ENCODE assay signal across 9 cellular contexts in the genomic region with DNA sequence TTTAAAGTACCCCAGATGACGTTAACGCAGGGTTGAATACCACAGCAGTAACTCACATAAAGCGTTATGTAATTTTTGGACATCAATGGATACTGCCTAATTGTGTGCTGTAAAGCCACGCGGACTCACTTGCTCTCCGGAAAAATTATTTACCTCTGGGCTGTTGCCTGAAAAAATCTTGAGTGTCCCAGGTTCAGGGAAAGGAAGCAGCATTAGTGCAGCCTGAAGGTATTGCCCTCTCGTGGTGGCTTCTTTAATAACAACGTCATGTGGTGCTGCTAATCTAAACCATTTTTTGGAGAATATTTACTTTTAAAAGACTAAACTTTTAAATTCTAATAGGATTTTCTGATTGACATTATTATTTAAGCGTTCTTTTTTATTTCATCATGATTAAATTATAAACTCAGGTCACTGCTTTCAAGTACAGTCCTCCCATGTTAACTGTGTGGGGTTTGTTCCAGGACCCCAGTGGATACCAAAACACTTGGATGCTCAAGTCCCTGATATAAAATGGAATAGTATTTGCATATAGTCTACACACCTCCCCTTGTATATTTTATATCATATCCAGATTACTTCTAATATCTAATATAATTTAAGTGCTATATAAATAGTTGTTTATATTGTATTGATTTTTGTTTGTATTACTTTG.
DNase-seq lines count a peak whose midpoint lies in the region; TF ChIP-seq lines count a peak whose summit lies in the region.
"Had no signal": no experiment of that assay in that cellular context is flagged by ENCODE, and none has a peak within 500 bp of the region (broad histone marks: within the 10 kb centered on the region; RNA-seq: fewer than 3 reads in every experiment).

No MANE protein-coding gene starts in this region.

- DNase-seq in NCI-H748 (lab: John Stamatoyannopoulos, UW; ENCODE audit: unreplicated experiment) = peak; percentile 3
- DNase-seq in NCI-H748 treated with DMSO at 0.1 percent for 48 hours (lab: John Stamatoyannopoulos, UW) = no peak
- DNase-seq in epithelial cell of esophagus (ENCODE audit: low read depth) = peak; percentile 16
- DNase-seq in smooth muscle cell (lab: John Stamatoyannopoulos, UW; ENCODE audit: unreplicated experiment) = no peak
- DNase-seq in glomerular visceral epithelial cell (ENCODE audit: extremely low spot score) = no peak
- DNase-seq in middle frontal gyrus (ENCODE audit: extremely low spot score, low spot score) = no peak
- DNase-seq in T-helper 1 cell = no peak

- H3K79me2 ChIP-seq in OCI-LY1 (ENCODE audit: insufficient read depth, low read length) = no peaks in the 10 kb centered on the region
- H3K79me2 ChIP-seq in smooth muscle cell (ENCODE audit: low read depth) = no peaks in the 10 kb centered on the region

- H3K9me3 ChIP-seq in OCI-LY1 (ENCODE audit: low read length) (no peaks in the 10 kb centered on the region), smooth muscle cell (replicated peaks; ENCODE audit: low read depth) (no peaks in the 10 kb centered on the region)
- H3K9me3 ChIP-seq: gastroesophageal sphincter had no signal

- TF ChIP-seq CTCF in OCI-LY1 (IDR thresholded peaks at IDR 0.05; ENCODE audit: low read length) (peak; percentile 40), epithelial cell of esophagus (IDR thresholded peaks at IDR 0.05; ENCODE audit: insufficient read depth, low read depth, low read length, missing control alignments) (peak; percentile 42), smooth muscle cell (IDR thresholded peaks at IDR 0.05; ENCODE audit: borderline replicate concordance, insufficient read depth, poor library complexity, severe bottlenecking) (peak; percentile 66)

- H3K4me2 ChIP-seq in OCI-LY1 (ENCODE audit: low read length) = no peak overlapping the region
- no peak overlapping the region for H3K4me2 ChIP-seq in smooth muscle cell

- H3K9me2 ChIP-seq in OCI-LY1 (ENCODE audit: low read depth, low read length) = no peaks in the 10 kb centered on the region

- H2AFZ ChIP-seq in OCI-LY1 (ENCODE audit: low read length) = no peak overlapping the region
- no peak overlapping the region for H2AFZ ChIP-seq in smooth muscle cell (ENCODE audit: low read depth)

- no peaks in the 10 kb centered on the region for H4K20me1 ChIP-seq in OCI-LY1 (ENCODE audit: insufficient read depth, low read length)
- no peaks in the 10 kb centered on the region for H4K20me1 ChIP-seq in smooth muscle cell (ENCODE audit: low read depth)

- H3K27ac ChIP-seq in OCI-LY1 (ENCODE audit: low read depth, low read length, poor library complexity, severe bottlenecking) (no peak overlapping the region), smooth muscle cell (ENCODE audit: low read depth) (no peak overlapping the region)
- H3K27ac ChIP-seq: gastroesophageal sphincter had no signal

- H3K4me3 ChIP-seq in OCI-LY1 (ENCODE audit: low read depth, low read length, poor library complexity, severe bottlenecking) (no peak overlapping the region), epithelial cell of esophagus (ENCODE audit: low read length) (no peak overlapping the region), smooth muscle cell (peak overlapping the region; percentile 21)
- H3K4me3 ChIP-seq: gastroesophageal sphincter had no signal

- WGBS in smooth muscle cell (ENCODE audit: low lambda C conversion rate) = 32% methylated on average over 9 of the region's 9 CpGs

- H3K9ac ChIP-seq in OCI-LY1 (ENCODE audit: low read length) = no peak overlapping the region
- no peak overlapping the region for H3K9ac ChIP-seq in smooth muscle cell (ENCODE audit: low read depth)

- H3K27me3 ChIP-seq in OCI-LY1 (ENCODE audit: insufficient read depth, low read length) (no peaks in the 10 kb centered on the region), smooth muscle cell (ENCODE audit: low read depth) (no peaks in the 10 kb centered on the region)
- H3K27me3 ChIP-seq: gastroesophageal sphincter had no signal

- H3F3A ChIP-seq in OCI-LY1 (ENCODE audit: insufficient read depth, low read length) = no peaks in the 10 kb centered on the region
- H3F3A ChIP-seq in smooth muscle cell (ENCODE audit: low read depth) = no peaks in the 10 kb centered on the region

- no peaks in the 10 kb centered on the region for H3K4me1 ChIP-seq in OCI-LY1 (ENCODE audit: insufficient read depth, low read length, severe bottlenecking)
- no peaks in the 10 kb centered on the region for H3K4me1 ChIP-seq in smooth muscle cell (ENCODE audit: low read depth)
- H3K4me1 ChIP-seq: gastroesophageal sphincter had no signal

- no peaks in the 10 kb centered on the region for H3K36me3 ChIP-seq in OCI-LY1 (ENCODE audit: insufficient read depth, low read length)
- no peaks in the 10 kb centered on the region for H3K36me3 ChIP-seq in smooth muscle cell (ENCODE audit: low read depth)
- H3K36me3 ChIP-seq: gastroesophageal sphincter had no signal

Comparison
In these comparisons a context has a peak if more than half of its experiments do, and no peak if none do; other contexts are left out.
1. DNase-seq: peak in NCI-H748 (single experiment) and epithelial cell of esophagus (single experiment); none in NCI-H748 treated with DMSO at 0.1 percent for 48 hours (single experiment), smooth muscle cell (single experiment), glomerular visceral epithelial cell (single experiment), middle frontal gyrus (single experiment) and T-helper 1 cell (0 of 5).
2. Peak in every context shown above with its lines, with median percentiles within 50 percentile points of each other: CTCF ChIP-seq.